Comparison of ENCODE assay signal across 8 cellular contexts in the genomic region with DNA sequence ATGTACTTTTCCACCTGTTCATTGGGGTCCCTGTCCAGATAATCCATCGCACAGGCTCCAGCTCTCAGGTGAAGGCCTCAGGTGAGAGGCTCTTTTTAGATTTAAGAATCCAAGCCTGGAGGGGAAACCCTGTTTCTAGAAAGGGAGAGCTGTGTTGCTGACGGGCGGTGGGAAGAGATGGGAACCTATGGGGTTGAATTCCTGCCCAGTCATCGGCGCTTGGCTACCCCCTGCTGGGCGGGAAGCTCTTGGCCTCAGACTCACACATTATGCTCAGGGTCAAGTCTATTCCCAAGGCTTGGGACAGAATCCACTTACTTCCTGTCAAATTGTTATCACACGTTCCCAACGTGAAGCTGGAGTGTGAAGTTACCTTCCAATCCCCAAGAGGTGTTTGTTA.
DNase-seq lines count a peak whose midpoint lies in the region; ATAC-seq lines count a peak whose summit lies in the region.

No MANE protein-coding gene starts in this region.

- H3K36me3 ChIP-seq in NT2/D1 (ENCODE audit: insufficient read depth, insufficient read length, low read length) (no peaks in the 10 kb centered on the region), rectal smooth muscle tissue (ENCODE audit: control insufficient read depth, insufficient read depth, low read length) (no peaks in the 10 kb centered on the region)

- H3K27ac ChIP-seq in rectal smooth muscle tissue (ENCODE audit: low read depth, low read length), result peak overlapping the region; percentile 76

- H3K9me3 ChIP-seq in NT2/D1 (ENCODE audit: insufficient read depth, low read length), result peaks cover 10% of the 10 kb centered on the region

- ATAC-seq in HG02970 (IDR thresholded peaks at IDR 0.05; ENCODE audit: low FRiP score, unreplicated experiment), result no peak
- ATAC-seq in GM19452 (IDR thresholded peaks at IDR 0.05; ENCODE audit: unreplicated experiment), result no peak

- H3K4me3 ChIP-seq in NT2/D1 (ENCODE audit: insufficient read length, low read depth) (no peak overlapping the region), rectal smooth muscle tissue (ENCODE audit: low read length) (no peak overlapping the region)

- DNase-seq in H4 (ENCODE audit: low spot score) (peak; percentile 78), NT2/D1 (ENCODE audit: low read depth, low spot score) (peak; percentile 50), fibroblast of gingiva (ENCODE audit: low read depth) (peak; percentile 6), activated gamma-delta T cell (lab: John Stamatoyannopoulos, UW) (no peak), NCI-H2196 treated with DMSO at 0.1 percent for 48 hours (lab: John Stamatoyannopoulos, UW; ENCODE audit: unreplicated experiment) (no peak)

- H3K4me1 ChIP-seq in NT2/D1 (ENCODE audit: insufficient read depth, insufficient read length), result no peaks in the 10 kb centered on the region
- peaks cover 20% of the 10 kb centered on the region for H3K4me1 ChIP-seq in rectal smooth muscle tissue (ENCODE audit: control insufficient read depth, insufficient read depth, low read length)

- H3K27me3 ChIP-seq in NT2/D1 (ENCODE audit: insufficient read depth, insufficient read length) (no peaks in the 10 kb centered on the region), rectal smooth muscle tissue (ENCODE audit: control insufficient read depth, insufficient read depth, low read length) (no peaks in the 10 kb centered on the region)

- H3K9ac ChIP-seq in NT2/D1 (ENCODE audit: insufficient read length, low read depth) (no peak overlapping the region), rectal smooth muscle tissue (ENCODE audit: low read length) (no peak overlapping the region)

Comparison
In these comparisons a context has a peak if more than half of its experiments do, and no peak if none do; other contexts are left out.
1. DNase-seq: peak in H4 (single experiment), NT2/D1 (single experiment) and fibroblast of gingiva (single experiment); none in activated gamma-delta T cell (single experiment) and NCI-H2196 treated with DMSO at 0.1 percent for 48 hours (single experiment).